ENCODE assay signal across 1 cellular context in the genomic region with DNA sequence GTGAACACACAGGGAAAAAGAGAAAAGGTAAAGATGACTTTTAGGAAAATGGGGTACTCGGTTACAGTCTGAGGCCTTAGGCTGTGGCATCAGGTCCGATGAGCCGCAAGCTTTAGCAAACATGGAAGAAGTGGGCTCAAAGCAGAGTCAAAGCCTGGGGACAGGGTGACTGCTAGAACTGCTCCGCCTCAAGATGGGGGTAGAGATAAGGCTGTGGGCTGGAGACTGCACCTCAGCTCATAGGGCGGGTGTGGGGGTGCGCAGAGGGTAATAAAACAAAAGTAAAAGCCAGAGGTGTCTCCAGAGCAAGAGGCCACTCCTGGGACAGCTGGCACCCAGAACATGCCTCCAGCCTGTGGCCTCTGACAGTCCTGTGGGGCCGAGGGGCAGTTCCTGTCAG.
TF ChIP-seq lines count a peak whose summit lies in the region.

No MANE protein-coding gene starts in this region.

TF ChIP-seq in GM23338, 12 proteins besides CTCF, POLR2A, EP300 and RAD21 (continued from another document):
- TF ChIP-seq, protein P1, sequence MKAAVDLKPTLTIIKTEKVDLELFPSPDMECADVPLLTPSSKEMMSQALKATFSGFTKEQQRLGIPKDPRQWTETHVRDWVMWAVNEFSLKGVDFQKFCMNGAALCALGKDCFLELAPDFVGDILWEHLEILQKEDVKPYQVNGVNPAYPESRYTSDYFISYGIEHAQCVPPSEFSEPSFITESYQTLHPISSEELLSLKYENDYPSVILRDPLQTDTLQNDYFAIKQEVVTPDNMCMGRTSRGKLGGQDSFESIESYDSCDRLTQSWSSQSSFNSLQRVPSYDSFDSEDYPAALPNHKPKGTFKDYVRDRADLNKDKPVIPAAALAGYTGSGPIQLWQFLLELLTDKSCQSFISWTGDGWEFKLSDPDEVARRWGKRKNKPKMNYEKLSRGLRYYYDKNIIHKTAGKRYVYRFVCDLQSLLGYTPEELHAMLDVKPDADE (IDR thresholded peaks at IDR 0.05) = no peak
- TF ChIP-seq, protein P2, sequence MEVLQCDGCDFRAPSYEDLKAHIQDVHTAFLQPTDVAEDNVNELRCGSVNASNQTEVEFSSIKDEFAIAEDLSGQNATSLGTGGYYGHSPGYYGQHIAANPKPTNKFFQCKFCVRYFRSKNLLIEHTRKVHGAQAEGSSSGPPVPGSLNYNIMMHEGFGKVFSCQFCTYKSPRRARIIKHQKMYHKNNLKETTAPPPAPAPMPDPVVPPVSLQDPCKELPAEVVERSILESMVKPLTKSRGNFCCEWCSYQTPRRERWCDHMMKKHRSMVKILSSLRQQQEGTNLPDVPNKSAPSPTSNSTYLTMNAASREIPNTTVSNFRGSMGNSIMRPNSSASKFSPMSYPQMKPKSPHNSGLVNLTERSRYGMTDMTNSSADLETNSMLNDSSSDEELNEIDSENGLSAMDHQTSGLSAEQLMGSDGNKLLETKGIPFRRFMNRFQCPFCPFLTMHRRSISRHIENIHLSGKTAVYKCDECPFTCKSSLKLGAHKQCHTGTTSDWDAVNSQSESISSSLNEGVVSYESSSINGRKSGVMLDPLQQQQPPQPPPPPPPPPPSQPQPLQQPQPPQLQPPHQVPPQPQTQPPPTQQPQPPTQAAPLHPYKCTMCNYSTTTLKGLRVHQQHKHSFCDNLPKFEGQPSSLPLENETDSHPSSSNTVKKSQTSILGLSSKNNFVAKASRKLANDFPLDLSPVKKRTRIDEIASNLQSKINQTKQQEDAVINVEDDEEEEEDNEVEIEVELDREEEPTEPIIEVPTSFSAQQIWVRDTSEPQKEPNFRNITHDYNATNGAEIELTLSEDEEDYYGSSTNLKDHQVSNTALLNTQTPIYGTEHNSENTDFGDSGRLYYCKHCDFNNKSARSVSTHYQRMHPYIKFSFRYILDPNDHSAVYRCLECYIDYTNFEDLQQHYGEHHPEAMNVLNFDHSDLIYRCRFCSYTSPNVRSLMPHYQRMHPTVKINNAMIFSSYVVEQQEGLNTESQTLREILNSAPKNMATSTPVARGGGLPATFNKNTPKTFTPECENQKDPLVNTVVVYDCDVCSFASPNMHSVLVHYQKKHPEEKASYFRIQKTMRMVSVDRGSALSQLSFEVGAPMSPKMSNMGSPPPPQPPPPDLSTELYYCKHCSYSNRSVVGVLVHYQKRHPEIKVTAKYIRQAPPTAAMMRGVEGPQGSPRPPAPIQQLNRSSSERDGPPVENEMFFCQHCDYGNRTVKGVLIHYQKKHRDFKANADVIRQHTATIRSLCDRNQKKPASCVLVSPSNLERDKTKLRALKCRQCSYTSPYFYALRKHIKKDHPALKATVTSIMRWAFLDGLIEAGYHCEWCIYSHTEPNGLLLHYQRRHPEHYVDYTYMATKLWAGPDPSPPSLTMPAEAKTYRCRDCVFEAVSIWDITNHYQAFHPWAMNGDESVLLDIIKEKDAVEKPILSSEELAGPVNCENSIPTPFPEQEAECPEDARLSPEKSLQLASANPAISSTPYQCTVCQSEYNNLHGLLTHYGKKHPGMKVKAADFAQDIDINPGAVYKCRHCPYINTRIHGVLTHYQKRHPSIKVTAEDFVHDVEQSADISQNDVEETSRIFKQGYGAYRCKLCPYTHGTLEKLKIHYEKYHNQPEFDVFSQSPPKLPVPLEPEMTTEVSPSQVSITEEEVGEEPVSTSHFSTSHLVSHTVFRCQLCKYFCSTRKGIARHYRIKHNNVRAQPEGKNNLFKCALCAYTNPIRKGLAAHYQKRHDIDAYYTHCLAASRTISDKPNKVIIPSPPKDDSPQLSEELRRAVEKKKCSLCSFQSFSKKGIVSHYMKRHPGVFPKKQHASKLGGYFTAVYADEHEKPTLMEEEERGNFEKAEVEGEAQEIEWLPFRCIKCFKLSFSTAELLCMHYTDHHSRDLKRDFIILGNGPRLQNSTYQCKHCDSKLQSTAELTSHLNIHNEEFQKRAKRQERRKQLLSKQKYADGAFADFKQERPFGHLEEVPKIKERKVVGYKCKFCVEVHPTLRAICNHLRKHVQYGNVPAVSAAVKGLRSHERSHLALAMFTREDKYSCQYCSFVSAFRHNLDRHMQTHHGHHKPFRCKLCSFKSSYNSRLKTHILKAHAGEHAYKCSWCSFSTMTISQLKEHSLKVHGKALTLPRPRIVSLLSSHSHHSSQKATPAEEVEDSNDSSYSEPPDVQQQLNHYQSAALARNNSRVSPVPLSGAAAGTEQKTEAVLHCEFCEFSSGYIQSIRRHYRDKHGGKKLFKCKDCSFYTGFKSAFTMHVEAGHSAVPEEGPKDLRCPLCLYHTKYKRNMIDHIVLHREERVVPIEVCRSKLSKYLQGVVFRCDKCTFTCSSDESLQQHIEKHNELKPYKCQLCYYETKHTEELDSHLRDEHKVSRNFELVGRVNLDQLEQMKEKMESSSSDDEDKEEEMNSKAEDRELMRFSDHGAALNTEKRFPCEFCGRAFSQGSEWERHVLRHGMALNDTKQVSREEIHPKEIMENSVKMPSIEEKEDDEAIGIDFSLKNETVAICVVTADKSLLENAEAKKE (CRISPR knock-in tag; IDR thresholded peaks at IDR 0.05) = no peak
- no peak for TF ChIP-seq EZH2phosphoT487 (IDR thresholded peaks at IDR 0.05; ENCODE audit: unreplicated experiment)
- TF ChIP-seq EZH2 (IDR thresholded peaks at IDR 0.05; ENCODE audit: low read depth, unreplicated experiment) = no peak
- no peak for TF ChIP-seq POLR2AphosphoS5 (IDR thresholded peaks at IDR 0.05; ENCODE audit: low read depth)
